ENCODE assay signal across 9 cellular contexts in the genomic region with DNA sequence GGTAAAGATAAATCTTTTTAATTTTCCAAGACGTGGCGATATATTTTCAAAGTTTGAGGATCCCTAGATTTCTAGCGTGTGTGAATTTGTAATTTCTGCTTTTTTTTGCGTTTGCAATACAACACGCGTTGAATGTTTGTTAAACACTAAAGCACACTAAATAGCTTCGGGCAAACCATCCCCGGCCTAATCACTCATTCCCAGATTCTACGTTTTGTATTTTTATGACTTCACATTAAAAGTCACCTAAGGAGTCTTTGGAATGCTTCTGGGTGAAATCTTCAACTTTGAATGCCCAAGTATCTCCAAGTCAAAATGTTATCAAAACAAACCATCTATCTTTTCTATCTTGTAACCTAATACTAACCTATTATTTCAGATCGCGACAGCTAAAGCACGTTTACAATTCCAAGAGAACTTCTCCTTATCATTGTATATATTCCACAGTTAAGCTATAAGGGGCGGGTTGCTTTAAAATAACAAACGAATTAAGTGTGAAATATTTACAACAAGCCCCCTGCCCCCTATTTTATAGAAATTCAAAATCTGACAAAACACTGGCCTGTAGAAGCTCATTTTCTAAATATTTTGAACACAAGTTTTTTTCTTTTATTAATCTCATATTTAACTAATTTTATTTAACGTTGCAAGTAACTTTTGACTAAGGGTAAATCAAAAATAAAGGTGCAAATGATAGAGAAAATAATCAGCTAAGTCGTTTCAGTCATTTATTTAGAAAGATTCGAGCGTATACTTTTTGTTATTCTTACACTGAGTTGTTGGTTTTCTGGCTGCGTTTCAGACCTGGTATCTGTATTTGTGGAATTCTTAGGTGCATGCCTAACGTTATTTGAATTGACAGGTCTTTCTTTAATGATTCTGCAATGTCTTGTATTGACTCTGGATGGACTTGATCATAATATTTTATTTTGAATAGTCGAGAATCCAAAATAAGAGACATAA. TPM values are rescaled to one million over a fixed set of nuclear protein-coding genes. Genes with fewer than 3 reads are reported as not detected.
DNase-seq lines count a peak whose midpoint lies in the region; ATAC-seq, FAIRE-seq and TF ChIP-seq lines count a peak whose summit lies in the region.
"Had no signal": no experiment of that assay in that cellular context is flagged by ENCODE, and none has a peak within 500 bp of the region (broad histone marks: within the 10 kb centered on the region; RNA-seq: fewer than 3 reads in every experiment).

No MANE protein-coding gene starts in this region.

- H3K9me3 ChIP-seq in MM.1S (replicated peaks; ENCODE audit: insufficient read depth, low read length) (no peaks in the 10 kb centered on the region), ectodermal cell (ENCODE audit: control insufficient read depth, low read length) (no peaks in the 10 kb centered on the region), neural progenitor cell (ENCODE audit: low read depth) (no peaks in the 10 kb centered on the region)

- no peak for TF ChIP-seq POLR2A in GM12892 (IDR thresholded peaks at IDR 0.05; ENCODE audit: low read depth, low read length)

- peak overlapping the region; percentile 66; the same call in 1 of the 2 replicates for H2AFZ ChIP-seq in MM.1S (ENCODE audit: low read length)
- peak overlapping the region; percentile 100 for H2AFZ ChIP-seq in neural progenitor cell (replicated peaks)

- no peak for FAIRE-seq in GM12892 (lab: Jason Lieb, UNC)

- H3K27ac ChIP-seq in MM.1S (ENCODE audit: low read length) = no peak overlapping the region
- peak overlapping the region; percentile 57 for H3K27ac ChIP-seq in ectodermal cell (ENCODE audit: insufficient read depth, low read depth, low read length, poor library complexity, severe bottlenecking)
- H3K27ac ChIP-seq in neural progenitor cell = peak overlapping the region; percentile 77

- H3K4me2 ChIP-seq in MM.1S (ENCODE audit: low read depth, low read length) = peak overlapping the region; percentile 79; the same call in 1 of the 2 replicates
- H3K4me2 ChIP-seq in neural progenitor cell = peak overlapping the region; percentile 93

- no peak overlapping the region; the same call in 1 of the 2 replicates for H3K9ac ChIP-seq in MM.1S (ENCODE audit: low read length)
- peak overlapping the region; percentile 54 for H3K9ac ChIP-seq in neural progenitor cell

- DNase-seq in DMS53 treated with DMSO at 0.1 percent for 48 hours (lab: John Stamatoyannopoulos, UW; ENCODE audit: unreplicated experiment) (peak; percentile 5), MM.1S (no peak), neural progenitor cell (ENCODE audit: low spot score) (no peak), GM12892 (ENCODE audit: insufficient read length) (no peak), NCI-H446 (lab: John Stamatoyannopoulos, UW) (no peak), cerebellar cortex (ENCODE audit: low spot score) (no peak)
- DNase-seq: activated effector memory CD4-positive, alpha-beta T cell treated with Interleukin-2 at 50 U/mL for 16 hours had no signal

- WGBS in ectodermal cell, 2 experiments = 11% methylated on average over 18 to 20 of the region's 21 CpGs

- no peaks in the 10 kb centered on the region; the same call in 1 of the 2 replicates for H3K27me3 ChIP-seq in MM.1S (replicated peaks; ENCODE audit: insufficient read depth, low read length)
- H3K27me3 ChIP-seq in ectodermal cell (ENCODE audit: control insufficient read depth, insufficient read depth, low read length, poor library complexity, severe bottlenecking) = peaks cover 50% of the 10 kb centered on the region
- H3K27me3 ChIP-seq in neural progenitor cell = peaks cover 53% of the 10 kb centered on the region

- peak overlapping the region; percentile 94 for H3K4me3 Mint-ChIP-seq in neural progenitor cell

- H3K79me2 ChIP-seq in MM.1S (ENCODE audit: low read length) = no peaks in the 10 kb centered on the region
- H3K79me2 ChIP-seq in neural progenitor cell (ENCODE audit: low read depth) = no peaks in the 10 kb centered on the region

- H3K4me1 Mint-ChIP-seq in neural progenitor cell = peaks cover 13% of the 10 kb centered on the region

- H3K9me2 ChIP-seq in MM.1S (replicated peaks; ENCODE audit: insufficient read depth, low read length) = no peaks in the 10 kb centered on the region

- no peak for ATAC-seq in HG02870 (IDR thresholded peaks at IDR 0.05; ENCODE audit: unreplicated experiment)

- TF ChIP-seq CTCF in MM.1S (IDR thresholded peaks at IDR 0.05; ENCODE audit: low read length) (no peak), neural progenitor cell (IDR thresholded peaks at IDR 0.05) (no peak)

- H3F3A ChIP-seq in MM.1S (ENCODE audit: insufficient read depth, low read length) (no peaks in the 10 kb centered on the region), neural progenitor cell (ENCODE audit: low read depth) (peaks cover 24% of the 10 kb centered on the region)

- H3K27me3 Mint-ChIP-seq in neural progenitor cell (ENCODE audit: insufficient read depth, low read depth) = peaks cover 45% of the 10 kb centered on the region

- peak overlapping the region; percentile 64 for H3K4me3 ChIP-seq in MM.1S (ENCODE audit: low read length)
- peak overlapping the region; percentile 61 for H3K4me3 ChIP-seq in ectodermal cell (ENCODE audit: insufficient read depth, low read depth, low read length)
- H3K4me3 ChIP-seq in neural progenitor cell = peak overlapping the region; percentile 71

- H3K27ac Mint-ChIP-seq in neural progenitor cell = no peak overlapping the region

- H3K4me1 ChIP-seq in MM.1S (ENCODE audit: low read length) = no peaks in the 10 kb centered on the region
- H3K4me1 ChIP-seq in ectodermal cell (ENCODE audit: control insufficient read depth, insufficient read depth, low read length) = no peaks in the 10 kb centered on the region
- peaks cover 19% of the 10 kb centered on the region for H3K4me1 ChIP-seq in neural progenitor cell

- peaks cover 2% of the 10 kb centered on the region for H3K36me3 Mint-ChIP-seq in neural progenitor cell

- H3K9me3 Mint-ChIP-seq in neural progenitor cell = peaks cover 6% of the 10 kb centered on the region

- H3K36me3 ChIP-seq in MM.1S (replicated peaks; ENCODE audit: insufficient read depth, low read length) = no peaks in the 10 kb centered on the region
- H3K36me3 ChIP-seq in ectodermal cell (ENCODE audit: control insufficient read depth, insufficient read depth, low read length) = no peaks in the 10 kb centered on the region
- H3K36me3 ChIP-seq in neural progenitor cell = no peaks in the 10 kb centered on the region

- H4K20me1 ChIP-seq in MM.1S (ENCODE audit: insufficient read depth, low read length) (no peaks in the 10 kb centered on the region), neural progenitor cell (ENCODE audit: low read depth) (no peaks in the 10 kb centered on the region)

RNA-seq across cellular contexts. Expression of a gene that starts 1.2 kb away (rescaled TPM):
- 3.5 TPM for polyA plus RNA-seq in ectodermal cell (2013, experiment 1 of 4)
- polyA plus RNA-seq in ectodermal cell (2013, experiment 2 of 4) = 2.2 TPM
- polyA plus RNA-seq in ectodermal cell (2013, experiment 3 of 4) = 4.2 TPM
- 3.7 TPM for polyA plus RNA-seq in ectodermal cell (2013, experiment 4 of 4)
- 3.9 and 5.6 TPM in 2 replicates for total RNA-seq in neural progenitor cell (ENCODE audit: low replicate concordance)
- polyA plus RNA-seq in GM12892 (2012; ENCODE audit: missing spikeins) = not detected
